Comparison of ENCODE assay signal across 1 cellular context in the genomic region with DNA sequence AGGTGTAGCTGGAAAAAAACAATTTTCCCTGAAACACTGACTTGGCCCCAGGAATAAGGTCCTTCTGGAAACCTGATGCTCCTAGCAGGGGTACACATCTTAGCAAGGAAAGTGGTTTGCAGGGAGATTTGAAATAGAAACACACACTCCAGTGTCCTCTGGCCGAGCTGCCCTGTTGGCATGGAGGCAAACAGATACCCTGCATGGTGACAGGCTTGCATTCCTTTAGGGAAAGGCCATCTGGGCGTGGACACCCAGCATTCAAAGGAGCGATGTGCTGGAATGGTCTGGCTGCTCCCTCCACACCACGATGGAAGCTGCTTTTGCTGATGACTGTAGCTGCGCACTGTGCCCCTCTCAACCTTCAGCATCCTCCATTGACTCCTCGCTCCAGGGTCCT.
TF ChIP-seq lines count a peak whose summit lies in the region.

No MANE protein-coding gene starts in this region.

TF ChIP-seq in neural cell, 6 proteins besides CTCF, POLR2A, EP300 and RAD21:
- TF ChIP-seq, protein P1, sequence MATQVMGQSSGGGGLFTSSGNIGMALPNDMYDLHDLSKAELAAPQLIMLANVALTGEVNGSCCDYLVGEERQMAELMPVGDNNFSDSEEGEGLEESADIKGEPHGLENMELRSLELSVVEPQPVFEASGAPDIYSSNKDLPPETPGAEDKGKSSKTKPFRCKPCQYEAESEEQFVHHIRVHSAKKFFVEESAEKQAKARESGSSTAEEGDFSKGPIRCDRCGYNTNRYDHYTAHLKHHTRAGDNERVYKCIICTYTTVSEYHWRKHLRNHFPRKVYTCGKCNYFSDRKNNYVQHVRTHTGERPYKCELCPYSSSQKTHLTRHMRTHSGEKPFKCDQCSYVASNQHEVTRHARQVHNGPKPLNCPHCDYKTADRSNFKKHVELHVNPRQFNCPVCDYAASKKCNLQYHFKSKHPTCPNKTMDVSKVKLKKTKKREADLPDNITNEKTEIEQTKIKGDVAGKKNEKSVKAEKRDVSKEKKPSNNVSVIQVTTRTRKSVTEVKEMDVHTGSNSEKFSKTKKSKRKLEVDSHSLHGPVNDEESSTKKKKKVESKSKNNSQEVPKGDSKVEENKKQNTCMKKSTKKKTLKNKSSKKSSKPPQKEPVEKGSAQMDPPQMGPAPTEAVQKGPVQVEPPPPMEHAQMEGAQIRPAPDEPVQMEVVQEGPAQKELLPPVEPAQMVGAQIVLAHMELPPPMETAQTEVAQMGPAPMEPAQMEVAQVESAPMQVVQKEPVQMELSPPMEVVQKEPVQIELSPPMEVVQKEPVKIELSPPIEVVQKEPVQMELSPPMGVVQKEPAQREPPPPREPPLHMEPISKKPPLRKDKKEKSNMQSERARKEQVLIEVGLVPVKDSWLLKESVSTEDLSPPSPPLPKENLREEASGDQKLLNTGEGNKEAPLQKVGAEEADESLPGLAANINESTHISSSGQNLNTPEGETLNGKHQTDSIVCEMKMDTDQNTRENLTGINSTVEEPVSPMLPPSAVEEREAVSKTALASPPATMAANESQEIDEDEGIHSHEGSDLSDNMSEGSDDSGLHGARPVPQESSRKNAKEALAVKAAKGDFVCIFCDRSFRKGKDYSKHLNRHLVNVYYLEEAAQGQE (IDR thresholded peaks at IDR 0.05; ENCODE audit: borderline replicate concordance): no peak
- TF ChIP-seq SMC3 (conservative IDR thresholded peaks at IDR 0.05; ENCODE audit: poor library complexity): no peak
- TF ChIP-seq TAF1 (IDR thresholded peaks at IDR 0.05; ENCODE audit: low read depth): no peak
- no peak for TF ChIP-seq EZH2 (IDR thresholded peaks at IDR 0.05; ENCODE audit: borderline replicate concordance, insufficient read depth, low read length, poor library complexity, severe bottlenecking)
- no peak for TF ChIP-seq MXI1 (conservative IDR thresholded peaks at IDR 0.05; ENCODE audit: poor library complexity, severe bottlenecking)
- TF ChIP-seq POLR2AphosphoS5 (IDR thresholded peaks at IDR 0.05): no peak
TF ChIP-seq in neural cell: peak in this region for 0.
